11 cellular contexts compared by ENCODE assay signal in genomic region chr7:74455933-74456332, GRCh38. TPM values are rescaled to one million over a fixed set of nuclear protein-coding genes. Genes with fewer than 3 reads are reported as not detected.
DNase-seq lines count a peak whose midpoint lies in the region; ATAC-seq and TF ChIP-seq lines count a peak whose summit lies in the region.
"Had no signal": no experiment of that assay in that cellular context is flagged by ENCODE, and none has a peak within 500 bp of the region (broad histone marks: within the 10 kb centered on the region; RNA-seq: fewer than 3 reads in every experiment).

No MANE protein-coding gene starts in this region.

- TF ChIP-seq POLR2A in uterus (IDR thresholded peaks at IDR 0.05) = no peak

- H3K9me3 ChIP-seq in cardiac muscle cell (ENCODE audit: low read depth) (no peaks in the 10 kb centered on the region), uterus (no peaks in the 10 kb centered on the region)
- H3K9me3 ChIP-seq: neutrophil had no signal

- TF ChIP-seq CTCF in cardiac muscle cell (IDR thresholded peaks at IDR 0.05; ENCODE audit: low read depth, low read length) (no peak), neural crest cell (conservative IDR thresholded peaks at IDR 0.05) (no peak), uterus (IDR thresholded peaks at IDR 0.05) (no peak)

- no peaks in the 10 kb centered on the region for H3K36me3 ChIP-seq in cardiac muscle cell
- no peaks in the 10 kb centered on the region for H3K36me3 ChIP-seq in uterus
- H3K36me3 ChIP-seq: neutrophil had no signal

- no peaks in the 10 kb centered on the region for H3K36me3 Mint-ChIP-seq in neural crest cell (ENCODE audit: low read depth)
- H3K36me3 Mint-ChIP-seq in activated T-cell treated with anti-CD3 and anti-CD28 coated beads, Interleukin-2, amount 50 U/mL, for 72 hours (ENCODE audit: insufficient read depth in 2 of 2) = peaks cover 0 to 6% of the 10 kb centered on the region in 2 donors

- no peaks in the 10 kb centered on the region for H3K27me3 Mint-ChIP-seq in neural crest cell (ENCODE audit: low read depth)
- peaks cover 7% of the 10 kb centered on the region for H3K27me3 Mint-ChIP-seq in activated T-cell treated with anti-CD3 and anti-CD28 coated beads, Interleukin-2, amount 50 U/mL, for 72 hours (ENCODE audit: low read depth)

- intact Hi-C loops in Right ventricle myocardium inferior (cut with DNase I) = loop anchor here (1.0 kb wide), 1 partner anchor 24 kb away; no protein-coding TSS in a partner anchor
- intact Hi-C loops in uterus (cut with DNase I; ENCODE audit: low total_unique reads) = no loop called here

- ATAC-seq in Right ventricle myocardium inferior = no peak
- ATAC-seq in activated T-cell treated with anti-CD3 and anti-CD28 coated beads, Interleukin-2, amount 50 U/mL, for 72 hours (replicated peaks in 1 of 2) = no peak

- no peaks in the 10 kb centered on the region for H3K9me3 Mint-ChIP-seq in neural crest cell
- no peaks in the 10 kb centered on the region for H3K9me3 Mint-ChIP-seq in activated T-cell treated with anti-CD3 and anti-CD28 coated beads, Interleukin-2, amount 50 U/mL, for 72 hours

- peaks cover 26% of the 10 kb centered on the region for H3K4me1 Mint-ChIP-seq in neural crest cell
- peaks cover 15% of the 10 kb centered on the region for H3K4me1 Mint-ChIP-seq in activated T-cell treated with anti-CD3 and anti-CD28 coated beads, Interleukin-2, amount 50 U/mL, for 72 hours (ENCODE audit: low read depth)

- no peak overlapping the region for H3K4me3 ChIP-seq in cardiac muscle cell
- H3K4me3 ChIP-seq in uterus = no peak overlapping the region

- H3K4me1 ChIP-seq in cardiac muscle cell (ENCODE audit: low read depth) (peaks cover 18% of the 10 kb centered on the region), uterus (no peaks in the 10 kb centered on the region)

- DNase-seq in cardiac muscle cell (ENCODE audit: low read depth in 1 of 2, low spot score in 1 of 2) (peak; percentile 42 to 58), Right ventricle myocardium inferior (ENCODE audit: missing footprints) (no peak), epithelial cell of prostate (ENCODE audit: low read depth, low spot score) (no peak), neural crest cell (ENCODE audit: low read depth, low spot score) (no peak), uterus (no peak), NCI-H128 (lab: John Stamatoyannopoulos, UW; ENCODE audit: unreplicated experiment) (no peak)
- no peak for DNase-seq in effector CD4-positive, alpha-beta T cell
- no peak for DNase-seq in activated T-cell treated with anti-CD3 and anti-CD28 coated beads, Interleukin-2, amount 50 U/mL, for 72 hours
- DNase-seq: GOT3, NCI-H524 treated with DMSO at 0.1 percent for 48 hours had no signal

- peak overlapping the region; percentile 88 for H3K4me3 Mint-ChIP-seq in neural crest cell
- H3K4me3 Mint-ChIP-seq in activated T-cell treated with anti-CD3 and anti-CD28 coated beads, Interleukin-2, amount 50 U/mL, for 72 hours = no peak overlapping the region

- H3K27me3 ChIP-seq in cardiac muscle cell (no peaks in the 10 kb centered on the region), uterus (no peaks in the 10 kb centered on the region)

- peak overlapping the region; percentile 87 for H3K27ac ChIP-seq in cardiac muscle cell
- H3K27ac ChIP-seq in epithelial cell of prostate = peak overlapping the region; percentile 98
- peak overlapping the region; percentile 95 to 98 for H3K27ac ChIP-seq in uterus
- H3K27ac ChIP-seq: neutrophil had no signal

- no peak overlapping the region for H3K27ac Mint-ChIP-seq in neural crest cell (ENCODE audit: unreplicated experiment)
- H3K27ac Mint-ChIP-seq in activated T-cell treated with anti-CD3 and anti-CD28 coated beads, Interleukin-2, amount 50 U/mL, for 72 hours = no peak overlapping the region

RNA-seq across cellular contexts. Expression of gene GTF2IRD1, which starts 2.2 kb away (rescaled TPM):
- 33.0 and 51.4 TPM in 2 replicates for total RNA-seq in cardiac muscle cell
- polyA plus RNA-seq in cardiac muscle cell = 29.6 and 49.3 TPM in 2 replicates
- total RNA-seq in Right ventricle myocardium inferior = 19.1 TPM
- total RNA-seq in neural crest cell = 48.0 and 50.1 TPM in 2 replicates
- 10 to 100 TPM; 11.5 to 39.1 (median 22.5) TPM for total RNA-seq in uterus
- 1 to 10 TPM; 3.1 to 4.6 TPM for total RNA-seq in activated T-cell treated with anti-CD3 and anti-CD28 coated beads, Interleukin-2, amount 50 U/mL, for 72 hours

Comparison
In these comparisons a context has a peak if more than half of its experiments do, and no peak if none do; other contexts are left out.
1. DNase-seq: peak in cardiac muscle cell (2 of 2); none in Right ventricle myocardium inferior (single experiment), epithelial cell of prostate (single experiment), neural crest cell (single experiment), uterus (0 of 2), effector CD4-positive, alpha-beta T cell (single experiment), activated T-cell treated with anti-CD3 and anti-CD28 coated beads, Interleukin-2, amount 50 U/mL, for 72 hours (0 of 2) and NCI-H128 (single experiment).
2. Peak in every context shown above with its lines, with median percentiles within 50 percentile points of each other: H3K27ac ChIP-seq.